Comparison of ENCODE assay signal across 23 cellular contexts in genomic region chr10:107118866-107119265, GRCh38.
DNase-seq lines count a peak whose midpoint lies in the region; ATAC-seq and TF ChIP-seq lines count a peak whose summit lies in the region.
"Had no signal": no experiment of that assay in that cellular context is flagged by ENCODE, and none has a peak within 500 bp of the region (broad histone marks: within the 10 kb centered on the region; RNA-seq: fewer than 3 reads in every experiment).

No MANE protein-coding gene starts in this region.

- DNase-seq in GM10248 (ENCODE audit: extremely low spot score) = no peak
- DNase-seq: ACHN, AML-193, DMS153, IMR-90, Karpas-422, MG63, NCI-H1105, NCI-H1694, NCI-H2107, NCI-H2227 treated with DMSO at 0.1 percent for 48 hours, NCI-H524, SHP77, SK-N-SH, T-cell, T-helper 9 cell had no signal

- ATAC-seq in GM19351 (IDR thresholded peaks at IDR 0.05; ENCODE audit: unreplicated experiment) = peak; percentile 78
- ATAC-seq in HG02678 (IDR thresholded peaks at IDR 0.05; ENCODE audit: unreplicated experiment) = peak; percentile 64
- peak; percentile 59 for ATAC-seq in HG03378 (IDR thresholded peaks at IDR 0.05; ENCODE audit: unreplicated experiment)
- no peak for ATAC-seq in HG03521 (IDR thresholded peaks at IDR 0.05; ENCODE audit: unreplicated experiment)
- no peak for ATAC-seq in HG02623 (IDR thresholded peaks at IDR 0.05; ENCODE audit: unreplicated experiment)
- ATAC-seq in HG02970 (IDR thresholded peaks at IDR 0.05; ENCODE audit: low FRiP score, unreplicated experiment) = no peak
- ATAC-seq: GM23338, T-cell had no signal

- POLR2A ChIA-PET in GM10248 (lab: Yijun Ruan, JAX) = no interaction called here

- CTCF ChIA-PET in GM10248 (lab: Yijun Ruan, JAX) = no interaction called here

- no peak for TF ChIP-seq CTCF in GM10248 (IDR thresholded peaks at IDR 0.05; ENCODE audit: control extremely low read depth, extremely low read depth, low read depth, missing control alignments)

Comparison
In these comparisons a context has a peak if more than half of its experiments do, and no peak if none do; other contexts are left out.
1. ATAC-seq: peak in GM19351 (single experiment), HG02678 (single experiment) and HG03378 (single experiment); none in HG03521 (single experiment), HG02623 (single experiment) and HG02970 (single experiment).